In the genomic region with DNA sequence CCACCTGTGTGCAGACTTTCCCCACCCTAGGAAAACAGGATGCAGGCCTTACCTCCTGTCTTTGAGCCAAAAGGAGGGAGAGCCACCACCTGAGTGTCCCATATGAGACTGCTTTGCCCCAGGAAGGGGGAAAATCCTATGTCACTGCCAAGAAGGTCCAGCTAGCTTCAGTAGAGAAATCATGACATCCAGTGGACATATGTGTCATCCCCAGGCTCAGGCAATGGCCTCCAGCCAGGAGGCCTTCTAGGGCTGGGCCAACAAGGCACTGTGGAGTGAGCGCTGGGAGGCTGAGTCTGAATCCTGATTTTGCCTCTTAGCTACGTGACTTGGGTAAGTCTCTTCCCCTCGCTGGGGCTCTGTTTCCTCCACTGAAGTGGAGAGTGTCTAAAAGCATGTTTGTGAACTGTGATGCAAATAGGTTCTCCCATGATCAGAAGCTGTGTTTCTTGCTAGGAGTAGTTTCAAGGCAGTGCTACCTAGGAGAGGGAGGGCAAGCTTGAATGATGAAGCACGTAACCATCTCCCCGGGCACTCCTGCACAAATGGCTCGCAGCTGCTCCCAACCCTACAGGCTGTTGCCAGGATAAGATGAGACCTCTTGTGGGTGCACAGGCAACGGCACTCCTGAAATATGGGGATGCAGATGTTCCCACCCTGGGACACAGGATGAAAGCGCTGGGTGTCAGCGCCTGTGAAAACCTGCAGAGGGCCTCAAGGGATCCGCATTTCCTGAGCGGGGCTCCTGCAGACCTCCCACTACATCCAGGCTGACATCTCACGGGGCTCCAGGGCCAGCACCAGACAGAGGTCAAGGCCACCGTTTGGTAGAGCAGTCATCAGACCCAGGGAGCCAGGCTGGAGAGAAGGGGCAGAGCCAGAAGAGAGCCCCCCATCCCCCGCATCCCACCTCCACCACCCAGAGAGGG, we compare ENCODE assay signal across 12 cellular contexts.
DNase-seq lines count a peak whose midpoint lies in the region; ATAC-seq, FAIRE-seq and TF ChIP-seq lines count a peak whose summit lies in the region.
"Had no signal": no experiment of that assay in that cellular context is flagged by ENCODE, and none has a peak within 500 bp of the region (broad histone marks: within the 10 kb centered on the region; RNA-seq: fewer than 3 reads in every experiment).

No MANE protein-coding gene starts in this region.

- H4K20me1 ChIP-seq in astrocyte (ENCODE audit: insufficient read depth, low read length) = peaks cover 2% of the 10 kb centered on the region

- H3K27ac ChIP-seq in astrocyte (ENCODE audit: low read depth, low read length) = no peak overlapping the region
- no peak overlapping the region for H3K27ac ChIP-seq in caudate nucleus (ENCODE audit: low read depth, low read length)

- H2AFZ ChIP-seq in astrocyte (ENCODE audit: low read depth, low read length) = no peak overlapping the region

- no peak overlapping the region for H3K4me3 ChIP-seq in astrocyte (ENCODE audit: insufficient read depth, low read depth, low read length)
- H3K4me3 ChIP-seq: GM12878 had no signal

- peak overlapping the region; percentile 12 for H3K27ac Mint-ChIP-seq in astrocyte (ENCODE audit: unreplicated experiment)
- H3K27ac Mint-ChIP-seq: B cell had no signal

- peaks cover 5% of the 10 kb centered on the region for H3K36me3 Mint-ChIP-seq in astrocyte (ENCODE audit: low read depth, unreplicated experiment)

- peaks cover 7% of the 10 kb centered on the region for H3K27me3 Mint-ChIP-seq in astrocyte (ENCODE audit: low read depth, unreplicated experiment)
- H3K27me3 Mint-ChIP-seq: B cell had no signal

- H3K4me3 Mint-ChIP-seq in astrocyte (ENCODE audit: unreplicated experiment) = no peak overlapping the region
- H3K4me3 Mint-ChIP-seq: B cell had no signal

- no peak for TF ChIP-seq CTCF in astrocyte (IDR thresholded peaks at IDR 0.05; ENCODE audit: insufficient read depth, low read depth, low read length)

- H3K4me1 Mint-ChIP-seq in astrocyte (ENCODE audit: low read depth, unreplicated experiment) = no peaks in the 10 kb centered on the region
- H3K4me1 Mint-ChIP-seq: B cell had no signal

- no peaks in the 10 kb centered on the region for H3K79me2 ChIP-seq in astrocyte (ENCODE audit: insufficient read depth, low read length)

- no peak overlapping the region for H3K4me2 ChIP-seq in astrocyte (ENCODE audit: low read length)

- H3K9me3 ChIP-seq in astrocyte (ENCODE audit: insufficient read depth, low read depth, low read length) = no peaks in the 10 kb centered on the region

- H3K9ac ChIP-seq in astrocyte (ENCODE audit: low read length) = no peak overlapping the region

- no peaks in the 10 kb centered on the region for H3K9me3 Mint-ChIP-seq in astrocyte (ENCODE audit: unreplicated experiment)

- ATAC-seq in Right ventricle myocardium superior (ENCODE audit: poor library complexity) = peak; percentile 64
- no peak for ATAC-seq in GM21737 (IDR thresholded peaks at IDR 0.05; ENCODE audit: unreplicated experiment)
- ATAC-seq: GM12878 had no signal

- no peaks in the 10 kb centered on the region for H3K27me3 ChIP-seq in astrocyte (ENCODE audit: insufficient read depth, low read length)

- H3K36me3 ChIP-seq in astrocyte (ENCODE audit: insufficient read depth, low read length) = no peaks in the 10 kb centered on the region

- FAIRE-seq in astrocyte (lab: Jason Lieb, UNC) = no peak
- FAIRE-seq: GM12878, urothelium cell line had no signal

- intact Hi-C loops in Right ventricle myocardium superior (cut with DNase I) (loop anchor here (2.0 to 10.0 kb wide), 3 partner anchors 111 to 427 kb away; a partner anchor contains a TSS), cardiac septum (cut with DNase I) (loop anchor here (2.0 to 10.0 kb wide), 3 partner anchors 61 to 215 kb away; no protein-coding TSS in a partner anchor)

- DNase-seq in Right ventricle myocardium superior = peak; percentile 72
- DNase-seq in cardiac septum (ENCODE audit: low spot score) = no peak
- no peak for DNase-seq in astrocyte (ENCODE audit: low read depth)
- DNase-seq in hepatic stellate cell (ENCODE audit: low spot score) = peak; percentile 31
- DNase-seq in UCSD-AML1 (lab: John Stamatoyannopoulos, UW; ENCODE audit: unreplicated experiment) = no peak
- no peak for DNase-seq in caudate nucleus (lab: John Stamatoyannopoulos, UW)
- no peak for DNase-seq in NCI-H1417 (lab: John Stamatoyannopoulos, UW)
- DNase-seq: head of caudate nucleus had no signal

- H3K4me1 ChIP-seq in astrocyte (ENCODE audit: insufficient read depth, low read length) = no peaks in the 10 kb centered on the region

Comparison
In these comparisons a context has a peak if more than half of its experiments do, and no peak if none do; other contexts are left out.
1. DNase-seq: peak in Right ventricle myocardium superior (single experiment) and hepatic stellate cell (single experiment); none in cardiac septum (single experiment), astrocyte (single experiment), UCSD-AML1 (single experiment), caudate nucleus (0 of 61) and NCI-H1417 (0 of 3).